In the genomic region with DNA sequence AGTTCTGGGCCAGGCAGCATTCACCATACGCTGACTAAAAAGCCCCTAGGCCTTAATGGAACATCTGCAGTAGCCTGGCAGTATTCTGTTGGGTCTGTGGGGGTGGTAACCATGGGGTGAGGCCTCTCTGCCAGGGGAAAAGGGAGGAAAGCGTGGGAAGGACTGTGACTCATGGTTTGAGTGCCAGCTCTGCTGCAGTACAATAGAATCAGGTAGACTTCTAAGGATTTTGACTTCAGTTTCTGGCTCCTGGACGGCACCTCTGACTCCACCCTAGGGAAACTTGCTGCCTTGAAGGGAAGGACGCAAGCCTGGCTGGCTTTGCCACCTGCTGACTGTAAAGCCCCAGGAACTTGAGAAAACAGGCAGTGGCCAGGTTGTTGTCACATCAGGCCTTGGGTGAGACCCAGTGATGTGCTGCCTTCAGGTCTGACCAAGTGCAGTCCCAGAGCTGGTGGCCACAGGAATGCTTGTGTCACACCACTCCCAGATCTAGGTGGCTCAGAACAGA, we compare ENCODE assay signal across 9 cellular contexts.
DNase-seq lines count a peak whose midpoint lies in the region; ATAC-seq lines count a peak whose summit lies in the region.
"Had no signal": no experiment of that assay in that cellular context is flagged by ENCODE, and none has a peak within 500 bp of the region (broad histone marks: within the 10 kb centered on the region; RNA-seq: fewer than 3 reads in every experiment).

No MANE protein-coding gene starts in this region.

- no peak overlapping the region for H3K4me3 ChIP-seq in aorta (ENCODE audit: low read length in 2 of 2)

- ATAC-seq in aorta (ENCODE audit: low FRiP score) (peak; percentile 44), GM19324 (IDR thresholded peaks at IDR 0.05; ENCODE audit: low FRiP score, unreplicated experiment) (no peak), T-helper 17 cell (no peak)

- H3K27ac Mint-ChIP-seq in T-helper 17 cell = no peak overlapping the region

- 39 to 46% methylated on average over 4 of the region's 4 CpGs for WGBS in aorta, 2 donors

- H3K9me3 ChIP-seq in aorta (ENCODE audit: control insufficient read depth, low read length) (no peaks in the 10 kb centered on the region), T-helper 17 cell (ENCODE audit: control insufficient read depth, low read length, poor library complexity, severe bottlenecking) (no peaks in the 10 kb centered on the region)

- H3K36me3 Mint-ChIP-seq in T-helper 17 cell (ENCODE audit: low read depth) = peaks cover 3% of the 10 kb centered on the region

- no peak overlapping the region for H3K27ac ChIP-seq in aorta (ENCODE audit: low read depth in 1 of 2, low read length in 2 of 2)
- H3K27ac ChIP-seq: C4-2B had no signal

- H3K4me1 ChIP-seq in aorta (ENCODE audit: control insufficient read depth in 1 of 2, insufficient read depth in 2 of 2, low read length in 2 of 2) = peaks cover 0 to 6% of the 10 kb centered on the region in 2 donors

- no peaks in the 10 kb centered on the region for H3K27me3 ChIP-seq in aorta (ENCODE audit: control insufficient read depth in 1 of 2, insufficient read depth in 2 of 2, low read length in 1 of 2)

- H3K27me3 Mint-ChIP-seq in T-helper 17 cell = peaks cover 41% of the 10 kb centered on the region

- no peaks in the 10 kb centered on the region for H3K36me3 ChIP-seq in aorta (ENCODE audit: control insufficient read depth in 1 of 2, insufficient read depth in 2 of 2, low read length in 1 of 2)

- DNase-seq in activated effector memory CD4-positive, alpha-beta T cell treated with anti-CD3 and anti-CD28 coated beads, Interleukin-2, amount 50 U/mL, for 16 hours = peak; percentile 70
- no peak for DNase-seq in activated effector memory CD4-positive, alpha-beta T cell treated with Interleukin-2 at 50 U/mL for 16 hours
- peak; percentile 2 to 9 for DNase-seq in activated CD4-positive, alpha-beta T cell treated with anti-CD3 and anti-CD28 coated beads, Interleukin-2, amount 50 U/mL, for 24 hours (ENCODE audit: low read depth in 1 of 2, low spot score in 1 of 2)
- peak; percentile 52 for DNase-seq in iris pigment epithelial cell (ENCODE audit: low read depth)
- DNase-seq in aorta = peak in 1 of 2 donors; percentile 50
- no peak for DNase-seq in NCI-H2107 treated with DMSO at 0.1 percent for 48 hours (lab: John Stamatoyannopoulos, UW; ENCODE audit: unreplicated experiment)
- DNase-seq in T-helper 17 cell = no peak

- no peak overlapping the region for H3K4me3 Mint-ChIP-seq in T-helper 17 cell

- no peaks in the 10 kb centered on the region for H3K4me1 Mint-ChIP-seq in T-helper 17 cell

- intact Hi-C loops in aorta (cut with DNase I) = no loop called here

Comparison
In these comparisons a context has a peak if more than half of its experiments do, and no peak if none do; other contexts are left out.
1. DNase-seq: peak in activated effector memory CD4-positive, alpha-beta T cell treated with anti-CD3 and anti-CD28 coated beads, Interleukin-2, amount 50 U/mL, for 16 hours (single experiment), activated CD4-positive, alpha-beta T cell treated with anti-CD3 and anti-CD28 coated beads, Interleukin-2, amount 50 U/mL, for 24 hours (2 of 2) and iris pigment epithelial cell (single experiment); none in activated effector memory CD4-positive, alpha-beta T cell treated with Interleukin-2 at 50 U/mL for 16 hours (single experiment), NCI-H2107 treated with DMSO at 0.1 percent for 48 hours (single experiment) and T-helper 17 cell (0 of 3).